In genomic region chr20:6007094-6007528, GRCh38 we compare ENCODE assay signal across 8 cellular contexts. TPM values are rescaled to one million over a fixed set of nuclear protein-coding genes. Genes with fewer than 3 reads are reported as not detected.
DNase-seq lines count a peak whose midpoint lies in the region; ATAC-seq, FAIRE-seq and TF ChIP-seq lines count a peak whose summit lies in the region.

No MANE protein-coding gene starts in this region.

- peak overlapping the region; percentile 93 for H3K27ac Mint-ChIP-seq in activated CD4-positive, alpha-beta T cell treated with anti-CD3 and anti-CD28 coated beads for 36 hours
- peak overlapping the region; percentile 26 for H3K27ac Mint-ChIP-seq in activated CD4-positive, alpha-beta memory T cell treated with anti-CD3 and anti-CD28 coated beads, Interleukin-2, amount 10 ng/mL, durations not matched to agents 7 days and 5 days
- H3K27ac Mint-ChIP-seq in immature natural killer cell: peak overlapping the region in 4 of 6 donors; percentile 36 to 86 (median 71)

- H3K27me3 Mint-ChIP-seq in activated CD4-positive, alpha-beta T cell treated with anti-CD3 and anti-CD28 coated beads for 36 hours: no peaks in the 10 kb centered on the region
- no peaks in the 10 kb centered on the region for H3K27me3 Mint-ChIP-seq in activated CD4-positive, alpha-beta memory T cell treated with anti-CD3 and anti-CD28 coated beads, Interleukin-2, amount 10 ng/mL, durations not matched to agents 7 days and 5 days
- peaks cover 2 to 7% (median 6%) of the 10 kb centered on the region in 3 donors for H3K27me3 Mint-ChIP-seq in immature natural killer cell (ENCODE audit: low read depth in 3 of 3)

- intact Hi-C loops in activated CD4-positive, alpha-beta T cell treated with anti-CD3 and anti-CD28 coated beads for 36 hours (cut with DNase I, micrococcal nuclease): no loop called here

- ATAC-seq in activated CD4-positive, alpha-beta T cell treated with anti-CD3 and anti-CD28 coated beads for 36 hours: no peak
- ATAC-seq in thoracic aorta (ENCODE audit: insufficient number of reproducible peaks, low FRiP score, low read depth): no peak

- peaks cover 19% of the 10 kb centered on the region for H3K36me3 ChIP-seq in thoracic aorta

- peaks cover 23% of the 10 kb centered on the region for H3K36me3 Mint-ChIP-seq in activated CD4-positive, alpha-beta T cell treated with anti-CD3 and anti-CD28 coated beads for 36 hours (ENCODE audit: low read depth)
- H3K36me3 Mint-ChIP-seq in activated CD4-positive, alpha-beta memory T cell treated with anti-CD3 and anti-CD28 coated beads, Interleukin-2, amount 10 ng/mL, durations not matched to agents 7 days and 5 days (ENCODE audit: low read depth): peaks cover 26% of the 10 kb centered on the region
- peaks cover 3 to 15% (median 11%) of the 10 kb centered on the region in 3 donors for H3K36me3 Mint-ChIP-seq in immature natural killer cell

- DNase-seq in activated CD4-positive, alpha-beta T cell treated with anti-CD3 and anti-CD28 coated beads for 36 hours: no peak
- DNase-seq in activated CD4-positive, alpha-beta T cell treated with anti-CD3 and anti-CD28 coated beads, Interleukin-2, amount 50 U/mL, for 1 hour: no peak
- no peak for DNase-seq in activated CD4-positive, alpha-beta memory T cell treated with anti-CD3 and anti-CD28 coated beads, Interleukin-2, amount 10 ng/mL, durations not matched to agents 7 days and 5 days
- no peak for DNase-seq in immature natural killer cell
- DNase-seq in thoracic aorta (ENCODE audit: low spot score): no peak
- DNase-seq in stimulated activated CD4-positive, alpha-beta T cell treated with anti-CD3 and anti-CD28 coated beads, Interleukin-2, amount 100 ng/mL, for 24 hours: no peak
- no peak for DNase-seq in stimulated activated CD4-positive, alpha-beta T cell treated with anti-CD3 and anti-CD28 coated beads, Interleukin-1b, Interleukin-23, amount 100 ng/mL, for 48 hours
- no peak for DNase-seq in D721Med (ENCODE audit: insufficient read length, low spot score)

- no peak for FAIRE-seq in D721Med (lab: Jason Lieb, UNC)

- H3K9me3 Mint-ChIP-seq in activated CD4-positive, alpha-beta T cell treated with anti-CD3 and anti-CD28 coated beads for 36 hours (ENCODE audit: low read depth): no peaks in the 10 kb centered on the region
- H3K9me3 Mint-ChIP-seq in activated CD4-positive, alpha-beta memory T cell treated with anti-CD3 and anti-CD28 coated beads, Interleukin-2, amount 10 ng/mL, durations not matched to agents 7 days and 5 days: no peaks in the 10 kb centered on the region
- no peaks in the 10 kb centered on the region for H3K9me3 Mint-ChIP-seq in immature natural killer cell

- no peaks in the 10 kb centered on the region for H3K9me3 ChIP-seq in thoracic aorta

- POLR2A ChIA-PET in activated CD4-positive, alpha-beta T cell treated with anti-CD3 and anti-CD28 coated beads for 36 hours (lab: Charles Lee): no interaction called here
- POLR2A ChIA-PET in activated CD4-positive, alpha-beta memory T cell treated with anti-CD3 and anti-CD28 coated beads, Interleukin-2, amount 10 ng/mL, durations not matched to agents 7 days and 5 days (lab: Charles Lee): interaction anchor here (1.1 to 1.4 kb wide), 2 partner anchors 19 to 57 kb away, joined by 3 read pairs; partner anchors contain the start of genes MCM8 and TRMT6

- CTCF ChIA-PET in activated CD4-positive, alpha-beta T cell treated with anti-CD3 and anti-CD28 coated beads for 36 hours (lab: Charles Lee): interaction anchor here (0.6 to 2.0 kb wide), 9 partner anchors 15 to 479 kb away, joined by 3 to 5 read pairs (median 4); no protein-coding TSS in a partner anchor
- CTCF ChIA-PET in activated CD4-positive, alpha-beta memory T cell treated with anti-CD3 and anti-CD28 coated beads, Interleukin-2, amount 10 ng/mL, durations not matched to agents 7 days and 5 days (lab: Charles Lee): interaction anchor here (1.0 to 2.1 kb wide), 3 partner anchors 10 to 478 kb away, joined by 3 to 11 read pairs (median 4); no protein-coding TSS in a partner anchor

- peaks cover 27% of the 10 kb centered on the region for H3K4me1 Mint-ChIP-seq in activated CD4-positive, alpha-beta T cell treated with anti-CD3 and anti-CD28 coated beads for 36 hours
- peaks cover 34% of the 10 kb centered on the region for H3K4me1 Mint-ChIP-seq in activated CD4-positive, alpha-beta memory T cell treated with anti-CD3 and anti-CD28 coated beads, Interleukin-2, amount 10 ng/mL, durations not matched to agents 7 days and 5 days
- peaks cover 34 to 62% of the 10 kb centered on the region in 2 donors for H3K4me1 Mint-ChIP-seq in immature natural killer cell

- H3K4me3 ChIP-seq in thoracic aorta: peak overlapping the region; percentile 94

- peaks cover 17 to 25% of the 10 kb centered on the region in 2 donors for H3K4me1 ChIP-seq in thoracic aorta (ENCODE audit: control insufficient read depth in 1 of 2, low read depth in 2 of 2)

- no peaks in the 10 kb centered on the region for H3K27me3 ChIP-seq in thoracic aorta (replicated peaks; ENCODE audit: insufficient read depth)

- no peak for TF ChIP-seq CTCF in thoracic aorta (IDR thresholded peaks at IDR 0.05)
- TF ChIP-seq CTCF in D721Med (IDR thresholded peaks at IDR 0.05; ENCODE audit: insufficient read depth, missing control alignments): no peak

- peak overlapping the region; percentile 96 for H3K4me3 Mint-ChIP-seq in activated CD4-positive, alpha-beta T cell treated with anti-CD3 and anti-CD28 coated beads for 36 hours
- H3K4me3 Mint-ChIP-seq in activated CD4-positive, alpha-beta memory T cell treated with anti-CD3 and anti-CD28 coated beads, Interleukin-2, amount 10 ng/mL, durations not matched to agents 7 days and 5 days: peak overlapping the region; percentile 94
- H3K4me3 Mint-ChIP-seq in immature natural killer cell: peak overlapping the region; percentile 93 to 98 (median 95)

- peak overlapping the region in 1 of 2 donors; percentile 52 for H3K27ac ChIP-seq in thoracic aorta

RNA-seq across cellular contexts. Expression of gene CRLS1, which starts 1.2 kb away (rescaled TPM):
- total RNA-seq in activated CD4-positive, alpha-beta T cell treated with anti-CD3 and anti-CD28 coated beads for 36 hours: 10 to 100 TPM; 37.4 to 51.7 TPM
- total RNA-seq in activated CD4-positive, alpha-beta memory T cell treated with anti-CD3 and anti-CD28 coated beads, Interleukin-2, amount 10 ng/mL, durations not matched to agents 7 days and 5 days: 10 to 100 TPM; 25.3 to 27.8 TPM
- polyA plus RNA-seq in immature natural killer cell: 10 to 100 TPM; 37.2 to 54.5 (median 39.8) TPM
- 10 to 100 TPM; 29.4 to 38.6 TPM for total RNA-seq in thoracic aorta

RNA-seq across cellular contexts. Expression of gene LRRN4, which starts 46.7 kb away (rescaled TPM):
- under 1 TPM in 1 of 2 experiments, not detected in 1; 0.09 TPM for total RNA-seq in activated CD4-positive, alpha-beta T cell treated with anti-CD3 and anti-CD28 coated beads for 36 hours
- not detected for total RNA-seq in activated CD4-positive, alpha-beta memory T cell treated with anti-CD3 and anti-CD28 coated beads, Interleukin-2, amount 10 ng/mL, durations not matched to agents 7 days and 5 days
- polyA plus RNA-seq in immature natural killer cell: not detected
- under 1 TPM in 1 of 2 donors, not detected in 1; 0.27 TPM for total RNA-seq in thoracic aorta

RNA-seq across cellular contexts. Expression of gene MCM8, which starts 56.7 kb away (rescaled TPM):
- 10 to 100 TPM; 42.5 to 45.4 TPM for total RNA-seq in activated CD4-positive, alpha-beta T cell treated with anti-CD3 and anti-CD28 coated beads for 36 hours
- total RNA-seq in activated CD4-positive, alpha-beta memory T cell treated with anti-CD3 and anti-CD28 coated beads, Interleukin-2, amount 10 ng/mL, durations not matched to agents 7 days and 5 days: 10 to 100 TPM; 33.2 to 34.5 TPM
- polyA plus RNA-seq in immature natural killer cell: 1 to 10 TPM in 2 of 3 donors, under 1 TPM in 1; 0.04 to 3.1 (median 1.0) TPM
- 1 to 10 TPM; 3.8 to 5.1 TPM for total RNA-seq in thoracic aorta

RNA-seq across cellular contexts. Expression of gene TRMT6, which starts 56.8 kb away (rescaled TPM):
- 10 to 100 TPM; 20.9 to 27.3 TPM for total RNA-seq in activated CD4-positive, alpha-beta T cell treated with anti-CD3 and anti-CD28 coated beads for 36 hours
- total RNA-seq in activated CD4-positive, alpha-beta memory T cell treated with anti-CD3 and anti-CD28 coated beads, Interleukin-2, amount 10 ng/mL, durations not matched to agents 7 days and 5 days: 10 to 100 TPM; 17.0 to 19.1 TPM
- 10 to 100 TPM; 12.7 to 15.3 (median 14.6) TPM for polyA plus RNA-seq in immature natural killer cell
- total RNA-seq in thoracic aorta: 10 to 100 TPM in 1 of 2 donors, 1 to 10 TPM in 1; 5.0 to 10.9 TPM

Comparison
In these comparisons a context has a peak if more than half of its experiments do, and no peak if none do; other contexts are left out.
1. H3K27ac Mint-ChIP-seq: peak in every context shown above with its lines; median percentile 93 in activated CD4-positive, alpha-beta T cell treated with anti-CD3 and anti-CD28 coated beads for 36 hours; 71 in immature natural killer cell; 26 in activated CD4-positive, alpha-beta memory T cell treated with anti-CD3 and anti-CD28 coated beads, Interleukin-2, amount 10 ng/mL, durations not matched to agents 7 days and 5 days.
2. RNA of gene MCM8, which starts 56.7 kb away (total RNA-seq): 42.5 to 45.4 TPM in activated CD4-positive, alpha-beta T cell treated with anti-CD3 and anti-CD28 coated beads for 36 hours and 33.2 to 34.5 TPM in activated CD4-positive, alpha-beta memory T cell treated with anti-CD3 and anti-CD28 coated beads, Interleukin-2, amount 10 ng/mL, durations not matched to agents 7 days and 5 days; 3.8 to 5.1 TPM in thoracic aorta; every median in the first group is over 4 times any median in the second.
3. Peak in every context shown above with its lines, with median percentiles within 50 percentile points of each other: H3K4me3 Mint-ChIP-seq.